In the genomic region with DNA sequence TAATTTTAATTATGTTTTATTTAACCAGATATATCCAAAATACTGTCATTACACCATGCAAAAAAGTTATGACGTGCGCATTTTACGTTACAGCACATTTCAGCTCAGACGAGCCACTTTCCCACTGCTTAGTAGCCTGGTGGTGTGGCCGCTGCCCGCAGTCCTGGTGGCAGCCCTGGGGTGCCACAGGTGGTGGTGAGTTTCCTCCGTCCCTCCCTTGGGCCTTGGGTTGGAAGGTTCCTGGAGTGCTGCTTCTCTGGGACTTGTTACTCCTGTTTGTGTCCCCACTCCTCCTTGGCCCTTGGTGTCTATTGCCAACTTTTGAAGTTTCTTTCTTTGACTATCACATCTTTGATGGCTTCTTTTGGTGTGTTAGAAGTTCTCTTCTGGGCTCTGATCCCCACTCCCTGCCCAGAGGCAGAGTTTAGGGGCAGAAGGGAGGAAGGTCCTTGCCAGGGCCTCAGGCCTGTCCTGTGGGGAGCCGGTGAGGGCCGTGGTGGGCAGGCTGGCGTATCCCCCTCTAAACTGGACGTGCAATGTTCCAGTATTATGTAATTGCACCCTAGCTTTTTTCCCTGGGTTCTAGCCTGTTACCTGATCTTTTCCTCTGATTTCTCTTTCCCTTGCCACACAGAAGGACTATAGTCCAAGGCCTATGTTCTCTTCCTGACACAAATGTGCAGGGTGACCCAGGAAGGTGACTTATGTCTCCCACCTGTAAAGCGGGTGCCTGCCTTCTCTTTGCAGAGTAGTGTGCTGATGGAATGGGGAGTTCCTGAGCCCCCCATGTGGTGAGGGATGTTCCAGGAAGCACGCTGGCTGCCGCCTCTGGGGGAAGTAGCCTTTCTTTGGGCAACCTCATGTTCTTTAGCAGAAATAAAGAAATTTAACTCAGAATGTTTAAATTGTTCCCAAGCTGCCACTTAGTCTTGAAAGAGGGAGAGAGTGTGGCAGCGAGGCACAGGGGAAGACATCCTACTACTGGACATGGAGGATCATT, we compare ENCODE assay signal across 13 cellular contexts. TPM values are rescaled to one million over a fixed set of nuclear protein-coding genes. Genes with fewer than 3 reads are reported as not detected.
A peak's percentile ranks its signal among the peaks of the same experiment; 100 is the strongest.
DNase-seq lines count a peak whose midpoint lies in the region; ATAC-seq, FAIRE-seq and TF ChIP-seq lines count a peak whose summit lies in the region.
"Had no signal": no experiment of that assay in that cellular context is flagged by ENCODE, and none has a peak within 500 bp of the region (broad histone marks: within the 10 kb centered on the region; RNA-seq: fewer than 3 reads in every experiment).

No MANE protein-coding gene starts in this region.

- TF ChIP-seq EP300 in upper lobe of left lung (IDR thresholded peaks at IDR 0.05) = no peak

- H3K27ac ChIP-seq in right atrium auricular region (peak overlapping the region in 1 of 2 donors; percentile 59), adrenal gland (peak overlapping the region in 4 of 5 donors; percentile 61 to 89 (median 72)), upper lobe of left lung (peak overlapping the region in 3 of 4 donors; percentile 52 to 73 (median 61)), hepatocyte (no peak overlapping the region)
- H3K27ac ChIP-seq in naive thymus-derived CD4-positive, alpha-beta T cell (ENCODE audit: low read depth, low read length) = no peak overlapping the region
- H3K27ac ChIP-seq: HL-60, VCaP had no signal

- H3K9me3 ChIP-seq in right atrium auricular region (no peaks in the 10 kb centered on the region), adrenal gland (replicated peaks in 1 of 3) (no peaks in the 10 kb centered on the region), upper lobe of left lung (no peaks in the 10 kb centered on the region), hepatocyte (ENCODE audit: low read depth) (no peaks in the 10 kb centered on the region)
- H3K9me3 ChIP-seq in naive thymus-derived CD4-positive, alpha-beta T cell (ENCODE audit: control insufficient read depth in 2 of 3, low read length in 3 of 3) = no peaks in the 10 kb centered on the region
- H3K9me3 ChIP-seq: uterus had no signal

- TF ChIP-seq POLR2A in adrenal gland (IDR thresholded peaks at IDR 0.05) (no peak), upper lobe of left lung (IDR thresholded peaks at IDR 0.05) (no peak)

- DNase-seq in cardiac septum (ENCODE audit: low spot score) = peak; percentile 49
- DNase-seq in right atrium auricular region (ENCODE audit: low spot score) = no peak
- peak in 4 of 7 donors; percentile 6 to 45 (median 14) for DNase-seq in adrenal gland
- no peak for DNase-seq in naive thymus-derived CD4-positive, alpha-beta T cell
- peak in 1 of 2 donors; percentile 14 for DNase-seq in upper lobe of left lung
- DNase-seq in RCC 7860 (ENCODE audit: low spot score) = no peak
- DNase-seq in AG08396 (ENCODE audit: low spot score) = no peak
- DNase-seq in hepatocyte (ENCODE audit: low spot score) = no peak
- DNase-seq: activated T-cell treated with anti-CD3 and anti-CD28 coated beads for 4 hours, anterior cingulate cortex had no signal

- CTCF ChIA-PET in naive thymus-derived CD4-positive, alpha-beta T cell (lab: Charles Lee) = interaction anchor here (0.5 to 1.1 kb wide), 2 partner anchors 14 to 66 kb away, joined by 3 read pairs; no protein-coding TSS in a partner anchor

- H3K27me3 ChIP-seq in right atrium auricular region = no peaks in the 10 kb centered on the region
- no peaks in the 10 kb centered on the region for H3K27me3 ChIP-seq in adrenal gland
- H3K27me3 ChIP-seq in naive thymus-derived CD4-positive, alpha-beta T cell (ENCODE audit: control insufficient read depth in 2 of 2, insufficient read depth in 2 of 2, low read length in 2 of 2) = no peaks in the 10 kb centered on the region
- H3K27me3 ChIP-seq in upper lobe of left lung = no peaks in the 10 kb centered on the region
- no peaks in the 10 kb centered on the region for H3K27me3 ChIP-seq in hepatocyte
- H3K27me3 ChIP-seq: uterus had no signal

- H3K36me3 ChIP-seq in right atrium auricular region (no peaks in the 10 kb centered on the region), adrenal gland (replicated peaks in 1 of 2) (no peaks in the 10 kb centered on the region), upper lobe of left lung (no peaks in the 10 kb centered on the region), hepatocyte (replicated peaks; ENCODE audit: insufficient read depth, low read depth) (no peaks in the 10 kb centered on the region)
- no peaks in the 10 kb centered on the region for H3K36me3 ChIP-seq in naive thymus-derived CD4-positive, alpha-beta T cell (ENCODE audit: control insufficient read depth in 2 of 3, insufficient read depth in 3 of 3, low read length in 3 of 3)
- H3K36me3 ChIP-seq: uterus had no signal

- H2AFZ ChIP-seq in hepatocyte = no peak overlapping the region

- no peak overlapping the region for H3K4me2 ChIP-seq in hepatocyte

- TF ChIP-seq CTCF in right atrium auricular region (IDR thresholded peaks at IDR 0.05) (no peak), adrenal gland (IDR thresholded peaks at IDR 0.05) (no peak), upper lobe of left lung (IDR thresholded peaks at IDR 0.05) (no peak), hepatocyte (IDR thresholded peaks at IDR 0.05; ENCODE audit: poor library complexity) (no peak)

- ATAC-seq in naive thymus-derived CD4-positive, alpha-beta T cell = no peak
- no peak for ATAC-seq in upper lobe of left lung (ENCODE audit: low FRiP score in 2 of 2)

- no peaks in the 10 kb centered on the region for H3K9me2 ChIP-seq in hepatocyte (replicated peaks; ENCODE audit: insufficient read depth)

- whole genome bisulfite sequencing in adrenal gland, 4 donors = 89 to 93% (median 92%) methylated on average over 15 of the region's 15 CpGs
- WGBS in upper lobe of left lung, 2 donors = 91% methylated on average over 15 of the region's 15 CpGs
- WGBS in hepatocyte (ENCODE audit: low lambda C conversion rate, missing lambda C conversion rate) = 95% methylated on average over 15 of the region's 15 CpGs

- intact Hi-C loops in cardiac septum (cut with DNase I) (no loop called here), adrenal gland (cut with DNase I) (loop anchor here (5.0 kb wide), 2 partner anchors 52 to 57 kb away; no protein-coding TSS in a partner anchor)
- intact Hi-C loops in naive thymus-derived CD4-positive, alpha-beta T cell (cut with micrococcal nuclease) = no loop called here

- H3K27ac Mint-ChIP-seq in naive thymus-derived CD4-positive, alpha-beta T cell = peak overlapping the region in 3 of 9 donors; percentile 1 to 60 (median 53)

- H3K4me3 Mint-ChIP-seq in naive thymus-derived CD4-positive, alpha-beta T cell = peak overlapping the region in 6 of 10 donors; percentile 8 to 51 (median 30)

- H3K36me3 Mint-ChIP-seq in naive thymus-derived CD4-positive, alpha-beta T cell = peaks cover 0 to 6% (median 3%) of the 10 kb centered on the region in 5 donors

- FAIRE-seq in RCC 7860 (lab: Jason Lieb, UNC) = no peak

- H3K4me1 ChIP-seq in right atrium auricular region = peaks cover 0 to 92% of the 10 kb centered on the region in 2 donors
- H3K4me1 ChIP-seq in adrenal gland (replicated peaks in 1 of 2) = peaks cover 37 to 74% of the 10 kb centered on the region in 2 donors
- H3K4me1 ChIP-seq in naive thymus-derived CD4-positive, alpha-beta T cell (ENCODE audit: control insufficient read depth in 2 of 2, insufficient read depth in 2 of 2, low read length in 2 of 2) = peaks cover 14 to 42% of the 10 kb centered on the region in 2 donors
- peaks cover 58 to 80% (median 70%) of the 10 kb centered on the region in 4 donors for H3K4me1 ChIP-seq in upper lobe of left lung
- peaks cover 32% of the 10 kb centered on the region for H3K4me1 ChIP-seq in hepatocyte (ENCODE audit: insufficient read depth)

- H3K27me3 Mint-ChIP-seq in naive thymus-derived CD4-positive, alpha-beta T cell = no peaks in the 10 kb centered on the region

- H3K79me2 ChIP-seq in hepatocyte = peaks cover 100% of the 10 kb centered on the region

- no peak overlapping the region for H3K4me3 ChIP-seq in right atrium auricular region
- H3K4me3 ChIP-seq in adrenal gland = no peak overlapping the region
- H3K4me3 ChIP-seq in naive thymus-derived CD4-positive, alpha-beta T cell (ENCODE audit: low read length) = no peak overlapping the region
- H3K4me3 ChIP-seq in upper lobe of left lung = no peak overlapping the region
- no peak overlapping the region for H3K4me3 ChIP-seq in hepatocyte
- H3K4me3 ChIP-seq: uterus had no signal

- H3K9me3 Mint-ChIP-seq in naive thymus-derived CD4-positive, alpha-beta T cell = no peaks in the 10 kb centered on the region

- H4K20me1 ChIP-seq in hepatocyte (ENCODE audit: insufficient read depth, poor library complexity, severe bottlenecking) = peaks cover 95% of the 10 kb centered on the region

- POLR2A ChIA-PET in naive thymus-derived CD4-positive, alpha-beta T cell (lab: Charles Lee) = interaction anchor here (0.7 kb wide), 1 partner anchor 73 kb away, joined by 3 read pairs; no protein-coding TSS in a partner anchor

- peaks cover 48 to 86% (median 75%) of the 10 kb centered on the region in 7 donors for H3K4me1 Mint-ChIP-seq in naive thymus-derived CD4-positive, alpha-beta T cell

RNA-seq across cellular contexts. Expression of a gene that starts 8.4 kb away (rescaled TPM):
- total RNA-seq in cardiac septum (554 TPM), right atrium auricular region (100 to 1,000 TPM; 102 to 145 TPM), adrenal gland (100 to 1,000 TPM; 109 to 234 (median 168) TPM), upper lobe of left lung (100 to 1,000 TPM; 201 to 380 (median 285) TPM), hepatocyte (80.1 and 202 TPM in 2 replicates)
- polyA plus RNA-seq in adrenal gland (100 to 1,000 TPM; 174 to 231 (median 176) TPM), hepatocyte (91.7 and 123 TPM in 2 replicates)
- total RNA-seq in naive thymus-derived CD4-positive, alpha-beta T cell = 100 to 1,000 TPM; 191 to 259 (median 199) TPM
- polyA plus RNA-seq in naive thymus-derived CD4-positive, alpha-beta T cell = 10 to 100 TPM; 18.6 to 30.0 TPM

Comparison
In these comparisons a context has a peak if more than half of its experiments do, and no peak if none do; other contexts are left out.
1. DNase-seq: peak in cardiac septum (single experiment) and adrenal gland (4 of 7); none in right atrium auricular region (single experiment), naive thymus-derived CD4-positive, alpha-beta T cell (0 of 9), RCC 7860 (single experiment), AG08396 (single experiment) and hepatocyte (single experiment).
2. H3K27ac ChIP-seq: peak in adrenal gland (4 of 5) and upper lobe of left lung (3 of 4); none in naive thymus-derived CD4-positive, alpha-beta T cell (single experiment) and hepatocyte (single experiment).
3. intact Hi-C loops: an anchor here in adrenal gland (5.0 kb wide); none called in cardiac septum and naive thymus-derived CD4-positive, alpha-beta T cell.